21 cellular contexts compared by ENCODE assay signal in the genomic region with DNA sequence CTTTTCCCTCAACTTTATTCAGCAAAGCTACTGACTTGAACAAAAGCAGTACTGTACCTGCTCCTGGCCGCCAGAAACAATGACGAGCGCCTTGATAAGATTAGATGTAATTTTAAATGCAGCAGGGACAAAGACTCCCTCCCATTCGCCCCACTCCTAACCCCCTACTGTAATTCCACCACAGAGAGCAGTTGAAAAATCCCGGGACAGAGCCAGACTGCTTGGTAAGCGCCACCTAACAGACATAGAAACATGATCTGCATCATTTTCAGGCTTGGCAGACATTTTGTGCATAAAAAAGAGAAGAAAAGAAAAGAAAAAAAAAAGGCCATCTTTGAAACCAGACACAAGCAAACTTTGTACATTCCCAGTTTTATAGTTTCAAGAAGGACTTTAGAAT.
DNase-seq lines count a peak whose midpoint lies in the region; ATAC-seq, FAIRE-seq and TF ChIP-seq lines count a peak whose summit lies in the region.
"Had no signal": no experiment of that assay in that cellular context is flagged by ENCODE, and none has a peak within 500 bp of the region (broad histone marks: within the 10 kb centered on the region; RNA-seq: fewer than 3 reads in every experiment).

No MANE protein-coding gene starts in this region.

- no peaks in the 10 kb centered on the region for H3K36me3 ChIP-seq in vagina
- H3K36me3 ChIP-seq: Peyer's patch, right atrium auricular region, upper lobe of right lung had no signal

- DNase-seq in NCI-H82 (lab: John Stamatoyannopoulos, UW) (peak; percentile 21), NCI-H82 treated with DMSO at 0.1 percent for 48 hours (lab: John Stamatoyannopoulos, UW; ENCODE audit: unreplicated experiment) (no peak), WTC11 (ENCODE audit: low spot score) (no peak), left kidney (ENCODE audit: low read depth, low spot score) (peak; percentile 81), vagina (ENCODE audit: extremely low spot score in 2 of 2) (no peak), D721Med (ENCODE audit: insufficient read length, low spot score) (no peak), AG08395 (ENCODE audit: low spot score) (no peak)
- no peak for DNase-seq in activated CD4-positive, alpha-beta memory T cell treated with anti-CD3 and anti-CD28 coated beads, Interleukin-2, amount 10 ng/mL, durations not matched to agents 7 days and 5 days
- DNase-seq: activated CD8-positive, alpha-beta memory T cell treated with anti-CD3 and anti-CD28 coated beads, Interleukin-2, amount 50 U/mL, for 48 hours; activated naive CD4-positive, alpha-beta T cell treated with anti-CD3 and anti-CD28 coated beads, Interleukin-2, amount 10 ng/mL, durations not matched to agents 7 days and 5 days; central memory CD4-positive, alpha-beta T cell; glutamatergic neuron; naive B cell; NCI-H1092 treated with DMSO at 0.1 percent for 48 hours; NCI-H510A; Peyer's patch; upper lobe of right lung had no signal

- H3K27ac Mint-ChIP-seq in WTC11, result no peak overlapping the region
- no peak overlapping the region for H3K27ac Mint-ChIP-seq in activated CD4-positive, alpha-beta memory T cell treated with anti-CD3 and anti-CD28 coated beads, Interleukin-2, amount 10 ng/mL, durations not matched to agents 7 days and 5 days
- H3K27ac Mint-ChIP-seq: activated naive CD4-positive, alpha-beta T cell treated with anti-CD3 and anti-CD28 coated beads, Interleukin-2, amount 10 ng/mL, durations not matched to agents 7 days and 5 days; naive B cell; T-helper 1 cell treated with Interleukin-12 subunit alpha and Interleukin-12 subunit beta and Interleukin-4 antibody, amounts not matched to agents 30 μg/mL and 1 μg/mL, for 36 hours had no signal

- CTCF ChIA-PET in WTC11 (lab: Charles Lee), result no interaction called here
- CTCF ChIA-PET in activated CD4-positive, alpha-beta memory T cell treated with anti-CD3 and anti-CD28 coated beads, Interleukin-2, amount 10 ng/mL, durations not matched to agents 7 days and 5 days (lab: Charles Lee), result no interaction called here

- no peaks in the 10 kb centered on the region for H3K9me3 ChIP-seq in vagina
- H3K9me3 ChIP-seq: right atrium auricular region, upper lobe of right lung had no signal

- H3K4me3 Mint-ChIP-seq in WTC11, result peak overlapping the region; percentile 50
- no peak overlapping the region for H3K4me3 Mint-ChIP-seq in activated CD4-positive, alpha-beta memory T cell treated with anti-CD3 and anti-CD28 coated beads, Interleukin-2, amount 10 ng/mL, durations not matched to agents 7 days and 5 days
- H3K4me3 Mint-ChIP-seq: activated naive CD4-positive, alpha-beta T cell treated with anti-CD3 and anti-CD28 coated beads, Interleukin-2, amount 10 ng/mL, durations not matched to agents 7 days and 5 days; naive B cell; T-helper 1 cell treated with Interleukin-12 subunit alpha and Interleukin-12 subunit beta and Interleukin-4 antibody, amounts not matched to agents 30 μg/mL and 1 μg/mL, for 36 hours had no signal

- TF ChIP-seq POLR2A in vagina (IDR thresholded peaks at IDR 0.05), result no peak

- FAIRE-seq in D721Med (lab: Jason Lieb, UNC), result no peak
- FAIRE-seq: GM12892 had no signal

- intact Hi-C loops in vagina (cut with DNase I), result loop anchor here (5.0 kb wide), 1 partner anchor 68 kb away; no protein-coding TSS in a partner anchor

- no peaks in the 10 kb centered on the region for H3K27me3 Mint-ChIP-seq in WTC11 (ENCODE audit: low read depth)
- no peaks in the 10 kb centered on the region for H3K27me3 Mint-ChIP-seq in activated CD4-positive, alpha-beta memory T cell treated with anti-CD3 and anti-CD28 coated beads, Interleukin-2, amount 10 ng/mL, durations not matched to agents 7 days and 5 days
- H3K27me3 Mint-ChIP-seq: activated naive CD4-positive, alpha-beta T cell treated with anti-CD3 and anti-CD28 coated beads, Interleukin-2, amount 10 ng/mL, durations not matched to agents 7 days and 5 days; naive B cell had no signal

- no peaks in the 10 kb centered on the region for H3K27me3 ChIP-seq in vagina
- H3K27me3 ChIP-seq: Peyer's patch, right atrium auricular region, upper lobe of right lung had no signal

- peak overlapping the region; percentile 64 for H3K27ac ChIP-seq in vagina
- H3K27ac ChIP-seq: Peyer's patch, right atrium auricular region, upper lobe of right lung had no signal

- peak; percentile 89 for ATAC-seq in WTC11
- ATAC-seq: left lobe of liver, upper lobe of right lung had no signal

- TF ChIP-seq CTCF in WTC11 (IDR thresholded peaks at IDR 0.05) (no peak), vagina (IDR thresholded peaks at IDR 0.05) (no peak), D721Med (IDR thresholded peaks at IDR 0.05; ENCODE audit: insufficient read depth, missing control alignments) (no peak)

- H3K4me1 Mint-ChIP-seq in WTC11, result peaks cover 14% of the 10 kb centered on the region
- H3K4me1 Mint-ChIP-seq in activated CD4-positive, alpha-beta memory T cell treated with anti-CD3 and anti-CD28 coated beads, Interleukin-2, amount 10 ng/mL, durations not matched to agents 7 days and 5 days, result no peaks in the 10 kb centered on the region
- H3K4me1 Mint-ChIP-seq: activated naive CD4-positive, alpha-beta T cell treated with anti-CD3 and anti-CD28 coated beads, Interleukin-2, amount 10 ng/mL, durations not matched to agents 7 days and 5 days; naive B cell had no signal

- H3K4me3 ChIP-seq in vagina, result peak overlapping the region in 1 of 2 donors; percentile 9
- H3K4me3 ChIP-seq: Peyer's patch, right atrium auricular region, upper lobe of right lung had no signal

- H3K9me3 Mint-ChIP-seq in WTC11, result no peaks in the 10 kb centered on the region
- no peaks in the 10 kb centered on the region for H3K9me3 Mint-ChIP-seq in activated CD4-positive, alpha-beta memory T cell treated with anti-CD3 and anti-CD28 coated beads, Interleukin-2, amount 10 ng/mL, durations not matched to agents 7 days and 5 days
- H3K9me3 Mint-ChIP-seq: activated naive CD4-positive, alpha-beta T cell treated with anti-CD3 and anti-CD28 coated beads, Interleukin-2, amount 10 ng/mL, durations not matched to agents 7 days and 5 days; T-helper 1 cell treated with Interleukin-12 subunit alpha and Interleukin-12 subunit beta and Interleukin-4 antibody, amounts not matched to agents 30 μg/mL and 1 μg/mL, for 36 hours had no signal

- POLR2A ChIA-PET in WTC11 (lab: Charles Lee), result no interaction called here
- POLR2A ChIA-PET in activated CD4-positive, alpha-beta memory T cell treated with anti-CD3 and anti-CD28 coated beads, Interleukin-2, amount 10 ng/mL, durations not matched to agents 7 days and 5 days (lab: Charles Lee), result no interaction called here

- H3K36me3 Mint-ChIP-seq in WTC11, result no peaks in the 10 kb centered on the region
- no peaks in the 10 kb centered on the region for H3K36me3 Mint-ChIP-seq in activated CD4-positive, alpha-beta memory T cell treated with anti-CD3 and anti-CD28 coated beads, Interleukin-2, amount 10 ng/mL, durations not matched to agents 7 days and 5 days (ENCODE audit: low read depth)
- H3K36me3 Mint-ChIP-seq: activated naive CD4-positive, alpha-beta T cell treated with anti-CD3 and anti-CD28 coated beads, Interleukin-2, amount 10 ng/mL, durations not matched to agents 7 days and 5 days; naive B cell had no signal

- no peaks in the 10 kb centered on the region for H3K4me1 ChIP-seq in vagina
- H3K4me1 ChIP-seq: Peyer's patch, right atrium auricular region, upper lobe of right lung had no signal

TF ChIP-seq in WTC11, 78 proteins besides CTCF, POLR2A, EP300 and RAD21:
- TF ChIP-seq CBFB (CRISPR knock-in tag; IDR thresholded peaks at IDR 0.05; ENCODE audit: low read depth) (no peak), MYBL2 (CRISPR knock-in tag; IDR thresholded peaks at IDR 0.05) (no peak), SOX15 (CRISPR knock-in tag; IDR thresholded peaks at IDR 0.05) (no peak)
- TF ChIP-seq, protein P1, sequence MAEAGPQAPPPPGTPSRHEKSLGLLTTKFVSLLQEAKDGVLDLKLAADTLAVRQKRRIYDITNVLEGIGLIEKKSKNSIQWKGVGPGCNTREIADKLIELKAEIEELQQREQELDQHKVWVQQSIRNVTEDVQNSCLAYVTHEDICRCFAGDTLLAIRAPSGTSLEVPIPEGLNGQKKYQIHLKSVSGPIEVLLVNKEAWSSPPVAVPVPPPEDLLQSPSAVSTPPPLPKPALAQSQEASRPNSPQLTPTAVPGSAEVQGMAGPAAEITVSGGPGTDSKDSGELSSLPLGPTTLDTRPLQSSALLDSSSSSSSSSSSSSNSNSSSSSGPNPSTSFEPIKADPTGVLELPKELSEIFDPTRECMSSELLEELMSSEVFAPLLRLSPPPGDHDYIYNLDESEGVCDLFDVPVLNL (CRISPR knock-in tag; IDR thresholded peaks at IDR 0.05; ENCODE audit: borderline replicate concordance, low read depth), result no peak

Comparison
In these comparisons a context has a peak if more than half of its experiments do, and no peak if none do; other contexts are left out.
1. DNase-seq: peak in NCI-H82 (single experiment) and left kidney (single experiment); none in NCI-H82 treated with DMSO at 0.1 percent for 48 hours (single experiment), WTC11 (single experiment), vagina (0 of 2), D721Med (single experiment), activated CD4-positive, alpha-beta memory T cell treated with anti-CD3 and anti-CD28 coated beads, Interleukin-2, amount 10 ng/mL, durations not matched to agents 7 days and 5 days (single experiment) and AG08395 (single experiment).